1 cellular context compared by ENCODE assay signal in genomic region chr3:71062920-71063767, GRCh38.
TF ChIP-seq lines count a peak whose summit lies in the region.

No MANE protein-coding gene starts in this region.

TF ChIP-seq in K562, 482 proteins besides CTCF, POLR2A, EP300 and RAD21 (continued from another document):
- TF ChIP-seq CEBPG (CRISPR knock-in tag; IDR thresholded peaks at IDR 0.05): no peak
- no peak for TF ChIP-seq CEBPG (tag; conservative IDR thresholded peaks at IDR 0.05 in 1 of 2, IDR thresholded peaks at IDR 0.05 in 1 of 2)
- TF ChIP-seq JUND (IDR thresholded peaks at IDR 0.05; ENCODE audit: borderline replicate concordance, low read depth, low read length): no peak
- no peak for TF ChIP-seq JUND (tag; IDR thresholded peaks at IDR 0.05; ENCODE audit: borderline replicate concordance, low read depth, low read length)
- no peak for TF ChIP-seq ATF7 (IDR thresholded peaks at IDR 0.05)
- no peak for TF ChIP-seq PATZ1 (CRISPR knock-in tag; IDR thresholded peaks at IDR 0.05; ENCODE audit: borderline replicate concordance)
- TF ChIP-seq ZNF431 (CRISPR knock-in tag; IDR thresholded peaks at IDR 0.05): no peak
- TF ChIP-seq MEIS2 (IDR thresholded peaks at IDR 0.05; ENCODE audit: partially characterized antibody): peak; percentile 94
- no peak for TF ChIP-seq CUX1 (CRISPR knock-in tag; IDR thresholded peaks at IDR 0.05)
